ENCODE assay signal across 8 cellular contexts in the genomic region with DNA sequence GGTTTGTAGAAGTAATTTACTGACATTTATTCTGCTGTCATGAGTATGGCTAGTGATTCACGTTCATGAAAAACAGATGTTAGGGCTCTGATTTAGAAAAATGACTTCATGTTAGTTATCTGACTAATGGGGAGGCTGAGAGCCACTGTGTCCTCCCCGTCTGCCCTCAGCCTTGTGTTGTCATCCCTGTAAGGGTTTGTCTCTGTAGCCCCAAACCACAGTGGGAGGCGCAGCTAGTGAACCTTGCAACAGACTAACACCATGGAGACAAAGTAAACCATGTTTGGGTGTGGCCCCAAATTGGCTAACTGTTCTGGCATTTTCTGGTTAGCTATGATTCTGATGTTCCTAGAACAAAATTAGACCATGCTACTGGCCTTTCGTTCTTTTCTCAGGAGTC.
A peak's percentile ranks its signal among the peaks of the same experiment; 100 is the strongest.
DNase-seq lines count a peak whose midpoint lies in the region; ATAC-seq and TF ChIP-seq lines count a peak whose summit lies in the region.

No MANE protein-coding gene starts in this region.

- H2AFZ ChIP-seq in IMR-90 (replicated peaks; ENCODE audit: low read length, poor library complexity) = no peak overlapping the region

- H3K4me3 ChIP-seq in IMR-90 (ENCODE audit: insufficient read depth, low read depth, low read length) (no peak overlapping the region), coronary artery (peak overlapping the region; percentile 39), mucosa of stomach (ENCODE audit: low read length) (peak overlapping the region; percentile 14)

- H2BK5ac ChIP-seq in IMR-90 (ENCODE audit: low read depth, low read length, poor library complexity, severe bottlenecking) = peak overlapping the region; percentile 67

- 0% methylated on average over 1 of the region's 4 CpGs; no CpG with 5 or more reads in 1 of the 2 experiments for WGBS in IMR-90 (ENCODE audit: extremely low coverage in 2 of 2, insufficient read length in 1 of 2), 2 experiments

- H3K4me3 Mint-ChIP-seq in stimulated activated naive CD8-positive, alpha-beta T cell treated with anti-CD3 and anti-CD28 coated beads, Interleukin-15, amount 100 ng/mL, for 72 hours = no peak overlapping the region

- H3K4me2 ChIP-seq in IMR-90 (ENCODE audit: low read depth, low read length) = peak overlapping the region; percentile 23; the same call in 1 of the 2 replicates

- no peak overlapping the region for H2AK5ac ChIP-seq in IMR-90 (ENCODE audit: low read depth, low read length)

- H3K27me3 Mint-ChIP-seq in stimulated activated naive CD8-positive, alpha-beta T cell treated with anti-CD3 and anti-CD28 coated beads, Interleukin-15, amount 100 ng/mL, for 72 hours = no peaks in the 10 kb centered on the region

- TF ChIP-seq RAD21 in IMR-90 (IDR thresholded peaks at IDR 0.05; ENCODE audit: low read length) = no peak; the same call in 1 of the 2 replicates

- peak overlapping the region; percentile 11 to 74; a peak in 1 of 4 replicates for H4K8ac ChIP-seq in IMR-90 (ENCODE audit: low read depth in 2 of 2, low read length in 2 of 2)

- no peak overlapping the region for H4K91ac ChIP-seq in IMR-90 (ENCODE audit: insufficient read depth, low read depth, low read length)

- peaks cover 17 to 68% of the 10 kb centered on the region in 2 experiments for H3K79me1 ChIP-seq in IMR-90 (ENCODE audit: low read depth in 1 of 2, low read length in 2 of 2)

- dilution Hi-C loops in IMR-90 (cut with HindIII; ENCODE audit: low sequenced_read_pairs, unreplicated experiment) = no loop called here

- TF ChIP-seq CTCF in IMR-90 (conservative IDR thresholded peaks at IDR 0.05; ENCODE audit: low read depth, low read length) (no peak), coronary artery (IDR thresholded peaks at IDR 0.05) (no peak)

- H2BK20ac ChIP-seq in IMR-90 (ENCODE audit: low read depth, low read length) = no peak overlapping the region

- DNase-seq in IMR-90 (peak; percentile 99), coronary artery (ENCODE audit: low spot score) (peak; percentile 98), DMS153 treated with DMSO at 0.1 percent for 48 hours (lab: John Stamatoyannopoulos, UW; ENCODE audit: unreplicated experiment) (no peak)
- DNase-seq in activated CD4-positive, alpha-beta T cell treated with anti-CD3 and anti-CD28 coated beads for 4 hours = peak; percentile 83 to 84
- DNase-seq in stimulated activated naive CD8-positive, alpha-beta T cell treated with anti-CD3 and anti-CD28 coated beads, Interleukin-15, amount 100 ng/mL, for 72 hours = peak; percentile 70 to 85

- ATAC-seq in GM19395 (IDR thresholded peaks at IDR 0.05; ENCODE audit: unreplicated experiment) (peak; percentile 36), IMR-90 (ENCODE audit: low read depth) (peak; percentile 64), GM21737 (IDR thresholded peaks at IDR 0.05; ENCODE audit: unreplicated experiment) (no peak)
- peak; percentile 83 for ATAC-seq in stimulated activated naive CD8-positive, alpha-beta T cell treated with anti-CD3 and anti-CD28 coated beads, Interleukin-15, amount 100 ng/mL, for 72 hours

- H3K27me3 ChIP-seq in IMR-90 (ENCODE audit: control insufficient read depth, insufficient read depth, low read length) (no peaks in the 10 kb centered on the region), mucosa of stomach (ENCODE audit: control insufficient read depth, insufficient read depth, low read length) (no peaks in the 10 kb centered on the region)

- peak overlapping the region; percentile 1 for H2AK9ac ChIP-seq in IMR-90 (replicated peaks; ENCODE audit: low read depth, low read length, poor library complexity)

- H3K27ac Mint-ChIP-seq in stimulated activated naive CD8-positive, alpha-beta T cell treated with anti-CD3 and anti-CD28 coated beads, Interleukin-15, amount 100 ng/mL, for 72 hours = peak overlapping the region; percentile 82 to 89

- H2BK15ac ChIP-seq in IMR-90 (ENCODE audit: low read depth, low read length) = 0 out of 3 replicates have a peak overlapping the region, but pooled peaks have one; percentile 51

- intact Hi-C loops in IMR-90 (cut with micrococcal nuclease) = loop anchor here (2.0 to 5.0 kb wide), 2 partner anchors 15 to 60 kb away; no protein-coding TSS in a partner anchor

- H3K23ac ChIP-seq in IMR-90 (ENCODE audit: low read depth, low read length) = no peak overlapping the region

- H3K9me3 Mint-ChIP-seq in stimulated activated naive CD8-positive, alpha-beta T cell treated with anti-CD3 and anti-CD28 coated beads, Interleukin-15, amount 100 ng/mL, for 72 hours = no peaks in the 10 kb centered on the region

- peaks cover 11% of the 10 kb centered on the region for H3K9me1 ChIP-seq in IMR-90 (ENCODE audit: insufficient read depth, low read length)

- no peak for TF ChIP-seq POLR2A in IMR-90 (IDR thresholded peaks at IDR 0.05; ENCODE audit: low read depth, low read length)

- in situ Hi-C loops in IMR-90 (cut with MboI; ENCODE audit: low sequenced_read_pairs) = no loop called here

- no TSS peak for BruUV-seq in IMR-90 (replicated peaks; lab: Mats Ljungman, UMichigan)

- H3K27ac ChIP-seq in IMR-90 (ENCODE audit: insufficient read depth, low read length) = no peak overlapping the region
- peak overlapping the region; percentile 85 to 97 for H3K27ac ChIP-seq in coronary artery

- H3K36me3 ChIP-seq in IMR-90 (ENCODE audit: control insufficient read depth, insufficient read depth, low read length) = peaks cover 2% of the 10 kb centered on the region; the same call in 1 of the 2 replicates
- H3K36me3 ChIP-seq in mucosa of stomach (ENCODE audit: control insufficient read depth, insufficient read depth, low read length) = no peaks in the 10 kb centered on the region

- H3K4me1 Mint-ChIP-seq in stimulated activated naive CD8-positive, alpha-beta T cell treated with anti-CD3 and anti-CD28 coated beads, Interleukin-15, amount 100 ng/mL, for 72 hours = peaks cover 55% of the 10 kb centered on the region

- peaks cover 15% of the 10 kb centered on the region for H3K4me1 ChIP-seq in IMR-90 (ENCODE audit: control insufficient read depth, insufficient read depth, low read length)
- H3K4me1 ChIP-seq in mucosa of stomach (ENCODE audit: control insufficient read depth, insufficient read depth, low read length) = peaks cover 42% of the 10 kb centered on the region

- peak overlapping the region; percentile 90; the same call in 1 of the 2 replicates for H3K4ac ChIP-seq in IMR-90 (ENCODE audit: low read depth, low read length)

- H3K18ac ChIP-seq in IMR-90 (ENCODE audit: low read depth, low read length) = no peak overlapping the region

- H3K56ac ChIP-seq in IMR-90 (ENCODE audit: extremely low read depth, insufficient read depth, low read length) = peak overlapping the region; percentile 68; the same call in 1 of the 2 replicates

- H4K5ac ChIP-seq in IMR-90 (ENCODE audit: low read depth, low read length) = no peak overlapping the region

- CTCF ChIA-PET in IMR-90 (lab: Yijun Ruan, JAX) = interaction anchor here (1.0 to 2.0 kb wide), 4 partner anchors 10 to 106 kb away, joined by 3 to 8 read pairs (median 6); no protein-coding TSS in a partner anchor

- H3K9me3 ChIP-seq in IMR-90 (ENCODE audit: control insufficient read depth, insufficient read depth, low read length) (no peaks in the 10 kb centered on the region), mucosa of stomach (ENCODE audit: control insufficient read depth, low read length) (no peaks in the 10 kb centered on the region)

- H2BK120ac ChIP-seq in IMR-90 (ENCODE audit: low read depth, low read length) = peak overlapping the region; percentile 88; the same call in 1 of the 2 replicates

- 0 out of 2 replicates have a peak, but pooled peaks cover 6% of the 10 kb centered on the region for H4K20me1 ChIP-seq in IMR-90 (ENCODE audit: insufficient read depth, low read length)

- H3K9ac ChIP-seq in IMR-90 (ENCODE audit: low read depth, low read length) (no peak overlapping the region), mucosa of stomach (ENCODE audit: low read length) (peak overlapping the region; percentile 31)

- no peak overlapping the region for H3K14ac ChIP-seq in IMR-90 (replicated peaks; ENCODE audit: low read depth, low read length)

- POLR2A ChIA-PET in IMR-90 (lab: Charles Lee; ENCODE audit: unreplicated experiment) = interaction anchor here (0.6 to 1.1 kb wide), 3 partner anchors 10 to 273 kb away, joined by 4 to 6 read pairs (median 4); partner anchors contain the start of gene COL6A3

TF ChIP-seq in IMR-90, 13 proteins besides CTCF, POLR2A, EP300 and RAD21 (continues in another document):
- TF ChIP-seq CEBPB (IDR thresholded peaks at IDR 0.05; ENCODE audit: low read depth, low read length) (peak; percentile 98), USF2 (IDR thresholded peaks at IDR 0.05; ENCODE audit: low read depth, low read length) (no peak), RCOR1 (IDR thresholded peaks at IDR 0.05; ENCODE audit: insufficient replicate concordance, low read length) (peak; percentile 73), RFX5 (IDR thresholded peaks at IDR 0.05; ENCODE audit: low read depth, low read length) (no peak), MXI1 (IDR thresholded peaks at IDR 0.05; ENCODE audit: borderline replicate concordance, low read depth, low read length) (0 out of 2 replicates have a peak, but pooled peaks have one; percentile 13), SMC3 (IDR thresholded peaks at IDR 0.05; ENCODE audit: low read depth, low read length) (no peak), MAZ (IDR thresholded peaks at IDR 0.05; ENCODE audit: borderline replicate concordance, low read depth, low read length) (peak; percentile 64; the same call in 1 of the 2 replicates), MAFK (IDR thresholded peaks at IDR 0.05; ENCODE audit: low read depth, low read length) (no peak), FOS (IDR thresholded peaks at IDR 0.05; ENCODE audit: low read depth, low read length) (peak; percentile 78), BHLHE40 (IDR thresholded peaks at IDR 0.05; ENCODE audit: low read depth, low read length) (peak; percentile 43), NFE2L2 (IDR thresholded peaks at IDR 0.05; ENCODE audit: low read depth, low read length) (no peak), CHD1 (IDR thresholded peaks at IDR 0.05; ENCODE audit: low read depth, low read length) (no peak)
